22 cellular contexts compared by ENCODE assay signal in the genomic region with DNA sequence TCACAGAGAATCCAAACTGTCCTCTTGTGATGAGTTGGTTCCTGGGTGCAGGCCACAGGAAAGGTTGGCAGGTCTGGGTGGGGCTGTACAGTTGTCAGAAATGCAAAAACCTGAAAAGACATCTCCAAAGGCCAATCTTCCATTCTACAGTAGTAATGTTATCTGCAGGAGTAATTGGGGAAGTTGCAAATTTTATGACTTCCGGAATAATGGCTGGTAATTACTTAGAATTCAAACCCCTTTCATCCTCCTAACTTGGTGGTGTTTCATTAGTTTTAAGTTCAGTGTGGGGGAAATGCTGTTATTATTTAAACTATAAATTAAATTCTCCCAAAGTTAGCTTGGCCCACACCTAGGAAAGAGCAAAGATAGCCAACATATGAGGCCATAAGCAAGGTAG.
"Had no signal": no experiment of that assay in that cellular context is flagged by ENCODE, and none has a peak within 500 bp of the region (broad histone marks: within the 10 kb centered on the region; RNA-seq: fewer than 3 reads in every experiment).

No MANE protein-coding gene starts in this region.

- H3K9me3 ChIP-seq: esophagus muscularis mucosa, gastroesophageal sphincter, heart left ventricle, thoracic aorta, tibial nerve, upper lobe of left lung had no signal

- H3K9ac ChIP-seq: neural progenitor cell, parathyroid adenoma had no signal

- H2AFZ ChIP-seq: hepatocyte, neural progenitor cell, parathyroid adenoma had no signal

- ATAC-seq: foreskin keratinocyte; gastroesophageal sphincter; heart left ventricle; left lobe of liver; naive thymus-derived CD4-positive, alpha-beta T cell; right lobe of liver; stimulated activated naive B cell treated with anti-CD40 and anti-IgM and Interleukin-4, amounts not matched to agents 10 μg/mL and 1 μg/mL and 100 μg/mL, for 72 hours had no signal

- H3K4me1 ChIP-seq: esophagus muscularis mucosa, foreskin keratinocyte, gastroesophageal sphincter, heart left ventricle, neural progenitor cell, parathyroid adenoma, right lobe of liver, tibial nerve, upper lobe of left lung had no signal

- H3K79me2 ChIP-seq: hepatocyte, parathyroid adenoma had no signal

- H3K27me3 ChIP-seq: esophagus muscularis mucosa, gastroesophageal sphincter, heart left ventricle, hepatocyte, neural progenitor cell, right lobe of liver, tibial nerve, upper lobe of left lung had no signal

- H3K4me2 ChIP-seq: hepatocyte, neural progenitor cell had no signal

- H3K4me3 ChIP-seq: esophagus muscularis mucosa, gastroesophageal sphincter, heart left ventricle, hepatocyte, neural progenitor cell, right lobe of liver, thoracic aorta, tibial nerve, upper lobe of left lung had no signal

- H3K36me3 ChIP-seq: esophagus muscularis mucosa, gastroesophageal sphincter, heart left ventricle, neural progenitor cell, right lobe of liver, thoracic aorta, tibial nerve, upper lobe of left lung had no signal

- DNase-seq: effector CD8-positive, alpha-beta T cell; endodermal cell; foreskin keratinocyte; heart left ventricle; kidney; mesenchymal stem cell; midbrain; naive thymus-derived CD4-positive, alpha-beta T cell; right lobe of liver; small intestine; stimulated activated CD4-positive, alpha-beta T cell treated with anti-CD3 and anti-CD28 coated beads, Interleukin-15, amount 100 ng/mL, for 24 hours; stimulated activated CD4-positive, alpha-beta T cell treated with anti-CD3 and anti-CD28 coated beads, Interleukin-2, amount 100 ng/mL, for 48 hours; stimulated activated naive B cell treated with anti-CD40 and anti-IgM and Interleukin-4, amounts not matched to agents 10 μg/mL and 1 μg/mL and 100 μg/mL, for 72 hours; upper lobe of left lung had no signal

- H3K27ac ChIP-seq: esophagus muscularis mucosa, foreskin keratinocyte, gastroesophageal sphincter, heart left ventricle, hepatocyte, neural progenitor cell, parathyroid adenoma, right lobe of liver, thoracic aorta, tibial nerve, upper lobe of left lung had no signal
